Comparison of ENCODE assay signal across 20 cellular contexts in genomic region chr6:157728183-157728881, GRCh38.
A peak's percentile ranks its signal among the peaks of the same experiment; 100 is the strongest.
DNase-seq lines count a peak whose midpoint lies in the region; ATAC-seq, FAIRE-seq and TF ChIP-seq lines count a peak whose summit lies in the region.
"Had no signal": no experiment of that assay in that cellular context is flagged by ENCODE, and none has a peak within 500 bp of the region (broad histone marks: within the 10 kb centered on the region; RNA-seq: fewer than 3 reads in every experiment).

No MANE protein-coding gene starts in this region.

- peak; percentile 85 for FAIRE-seq in HepG2 (lab: Jason Lieb, UNC)
- FAIRE-seq: A549 had no signal

- BruUV-seq in HepG2 (replicated peaks; lab: Mats Ljungman, UMichigan) = TSS peak; percentile 96

- CTCF ChIA-PET in HepG2 (lab: Yijun Ruan, JAX; ENCODE audit: low intra/inter-chr PET ratio, low total read pairs) = no interaction called here

- H3K9me2 ChIP-seq in hepatocyte (replicated peaks; ENCODE audit: insufficient read depth) = no peaks in the 10 kb centered on the region

- H3K9ac ChIP-seq in HepG2 (ENCODE audit: insufficient read depth, low read depth, low read length) = peak overlapping the region; percentile 80
- H3K9ac ChIP-seq: KMS-11 had no signal

- peaks cover 78% of the 10 kb centered on the region for H3K4me1 ChIP-seq in HepG2 (ENCODE audit: insufficient read depth, low read length)
- H3K4me1 ChIP-seq in right lobe of liver = peaks cover 0 to 6% (median 0%) of the 10 kb centered on the region in 4 donors
- no peaks in the 10 kb centered on the region for H3K4me1 ChIP-seq in hepatocyte (ENCODE audit: insufficient read depth)
- H3K4me1 ChIP-seq in vagina = peaks cover 10% of the 10 kb centered on the region
- H3K4me1 ChIP-seq: A549, HAP-1 had no signal

- H4K20me1 ChIP-seq in HepG2 (ENCODE audit: insufficient read depth, low read length) (no peaks in the 10 kb centered on the region), hepatocyte (ENCODE audit: insufficient read depth, poor library complexity, severe bottlenecking) (no peaks in the 10 kb centered on the region)

- H3K27me3 ChIP-seq in HepG2 (ENCODE audit: control insufficient read depth in 1 of 2, insufficient read depth in 2 of 2, low read length in 2 of 2) (no peaks in the 10 kb centered on the region), right lobe of liver (no peaks in the 10 kb centered on the region), hepatocyte (no peaks in the 10 kb centered on the region), vagina (no peaks in the 10 kb centered on the region), MG63 (no peaks in the 10 kb centered on the region)
- H3K27me3 ChIP-seq: SJCRH30 had no signal

- H2AFZ ChIP-seq in HepG2 (ENCODE audit: low read length) = no peak overlapping the region
- H2AFZ ChIP-seq in hepatocyte = no peak overlapping the region

- TF ChIP-seq EP300 in HepG2 (IDR thresholded peaks at IDR 0.05; ENCODE audit: low read depth in 2 of 2, low read length in 2 of 2) = peak; percentile 84 to 91
- TF ChIP-seq EP300 in HepG2 (CRISPR knock-in tag; IDR thresholded peaks at IDR 0.05; ENCODE audit: borderline replicate concordance) = peak; percentile 80

- TF ChIP-seq CTCF in HepG2 (CRISPR knock-in tag; IDR thresholded peaks at IDR 0.05) (no peak), right lobe of liver (IDR thresholded peaks at IDR 0.05) (no peak), hepatocyte (IDR thresholded peaks at IDR 0.05; ENCODE audit: poor library complexity) (no peak), vagina (IDR thresholded peaks at IDR 0.05) (no peak)

- H3K4me3 ChIP-seq in HepG2 (replicated peaks in 1 of 3; ENCODE audit: insufficient read depth in 1 of 3, low read depth in 2 of 3, low read length in 3 of 3) (peak overlapping the region; percentile 22 to 49 (median 23); a peak in 5 of 6 replicates), right lobe of liver (no peak overlapping the region), hepatocyte (no peak overlapping the region), vagina (no peak overlapping the region), MG63 (no peak overlapping the region)
- H3K4me3 ChIP-seq: A549, HAP-1, SJCRH30 had no signal

- no peaks in the 10 kb centered on the region for H3K9me3 ChIP-seq in HepG2 (ENCODE audit: low read length)
- H3K9me3 ChIP-seq in right lobe of liver = no peaks in the 10 kb centered on the region
- no peaks in the 10 kb centered on the region for H3K9me3 ChIP-seq in hepatocyte (ENCODE audit: low read depth)
- no peaks in the 10 kb centered on the region for H3K9me3 ChIP-seq in vagina
- peaks cover 3% of the 10 kb centered on the region for H3K9me3 ChIP-seq in MG63
- H3K9me3 ChIP-seq: A549, HAP-1 had no signal

- TF ChIP-seq POLR2A in HepG2 (IDR thresholded peaks at IDR 0.05; ENCODE audit: insufficient read depth in 1 of 2, low read depth in 2 of 2, low read length in 2 of 2) = peak; percentile 41 to 63; a peak in 2 of 4 replicates
- no peak for TF ChIP-seq POLR2A in right lobe of liver (IDR thresholded peaks at IDR 0.05)
- no peak for TF ChIP-seq POLR2A in vagina (IDR thresholded peaks at IDR 0.05)

- no peaks in the 10 kb centered on the region for H3K36me3 ChIP-seq in HepG2 (replicated peaks in 1 of 2; ENCODE audit: control insufficient read depth in 1 of 2, insufficient read depth in 2 of 2, low read length in 2 of 2)
- no peaks in the 10 kb centered on the region for H3K36me3 ChIP-seq in right lobe of liver
- H3K36me3 ChIP-seq in hepatocyte (replicated peaks; ENCODE audit: insufficient read depth, low read depth) = no peaks in the 10 kb centered on the region
- H3K36me3 ChIP-seq in vagina = no peaks in the 10 kb centered on the region
- H3K36me3 ChIP-seq in MG63 = no peaks in the 10 kb centered on the region
- H3K36me3 ChIP-seq: HAP-1, SJCRH30 had no signal

- POLR2A ChIA-PET in HepG2 (lab: Yijun Ruan, JAX) = interaction anchor here (0.8 to 2.7 kb wide), 19 partner anchors 9 to 405 kb away, joined by 3 to 34 read pairs (median 4); partner anchors contain the start of gene TMEM242

- in situ Hi-C loops in HepG2 (cut with HindIII; ENCODE audit: extremely low pct_ligation_motif_present, low pct_unique_long_range_greater_than_20kb) (no loop called here), SK-MEL-5 (cut with HindIII; ENCODE audit: low pct_unique_long_range_greater_than_20kb, low sequenced_read_pairs) (no loop called here)

- ATAC-seq in HepG2 = peak; percentile 93
- no peak for ATAC-seq in right lobe of liver
- ATAC-seq: A549, PC-3 had no signal

- intact Hi-C loops in HepG2 (cut with micrococcal nuclease; ENCODE audit: unreplicated experiment) (loop anchor here (5.0 kb wide), 1 partner anchor 34 kb away; no protein-coding TSS in a partner anchor), right lobe of liver (cut with DNase I) (no loop called here), vagina (cut with DNase I) (no loop called here)

- WGBS in HepG2 (ENCODE audit: low lambda C conversion rate) = 3% methylated on average over 6 of the region's 6 CpGs
- WGBS in right lobe of liver (ENCODE audit: insufficient coverage, low coverage, low lambda C conversion rate, missing lambda C conversion rate) = 73% methylated on average over 3 of the region's 6 CpGs
- 80% methylated on average over 6 of the region's 6 CpGs for WGBS in hepatocyte (ENCODE audit: low lambda C conversion rate, missing lambda C conversion rate)

- DNase-seq in HepG2 (ENCODE audit: low spot score) (peak; percentile 99), right lobe of liver (no peak), SK-MEL-5 (ENCODE audit: low read depth, low spot score) (peak; percentile 34), hepatocyte (ENCODE audit: low spot score) (peak; percentile 42), vagina (ENCODE audit: extremely low spot score in 2 of 2) (no peak), OCI-M2 (lab: John Stamatoyannopoulos, UW; ENCODE audit: unreplicated experiment) (no peak), NCI-H2196 treated with DMSO at 0.1 percent for 48 hours (lab: John Stamatoyannopoulos, UW; ENCODE audit: unreplicated experiment) (no peak), MG63 (no peak)
- DNase-seq: DMS79, NCI-H1092 treated with DMSO at 0.1 percent for 48 hours, NCI-H187, NCI-H345, NCI-H748 treated with DMSO at 0.1 percent for 48 hours, PC-3, SJCRH30 had no signal

- no peak for TF ChIP-seq RAD21 in HepG2 (CRISPR knock-in tag; IDR thresholded peaks at IDR 0.05)

- H3K4me2 ChIP-seq in HepG2 (ENCODE audit: low read depth, low read length) = peak overlapping the region; percentile 83
- no peak overlapping the region for H3K4me2 ChIP-seq in hepatocyte
- H3K4me2 ChIP-seq: A549, KMS-11 had no signal

- H3K79me2 ChIP-seq in HepG2 (ENCODE audit: insufficient read depth, low read length) (no peaks in the 10 kb centered on the region), hepatocyte (no peaks in the 10 kb centered on the region)

- H3K27ac ChIP-seq in HepG2 (ENCODE audit: extremely low read length, insufficient read depth, low read length) (peak overlapping the region; percentile 94), right lobe of liver (no peak overlapping the region), hepatocyte (peak overlapping the region; percentile 58), vagina (peak overlapping the region; percentile 67)
- H3K27ac ChIP-seq: A549, C4-2B, KMS-11, RWPE1, SJCRH30 had no signal

TF ChIP-seq in HepG2, 621 proteins besides CTCF, POLR2A, EP300 and RAD21 (continues in another document):
- peak; percentile 99 for TF ChIP-seq ZNF549 (CRISPR knock-in tag; IDR thresholded peaks at IDR 0.05)
- no peak for TF ChIP-seq MYC (CRISPR knock-in tag; IDR thresholded peaks at IDR 0.05; ENCODE audit: borderline replicate concordance)
- peak; percentile 91 for TF ChIP-seq SAP130 (CRISPR knock-in tag; IDR thresholded peaks at IDR 0.05; ENCODE audit: low read depth)
- peak; percentile 62; the same call in 1 of the 2 replicates for TF ChIP-seq FOXK2 (IDR thresholded peaks at IDR 0.05)
- TF ChIP-seq ZEB1 (IDR thresholded peaks at IDR 0.05; ENCODE audit: insufficient replicate concordance, low read depth) = peak; percentile 38
- 0 out of 2 replicates have a peak, but pooled peaks have one; percentile 15 for TF ChIP-seq GMEB2 (CRISPR knock-in tag; IDR thresholded peaks at IDR 0.05; ENCODE audit: low read depth)
- TF ChIP-seq FOXA1 (IDR thresholded peaks at IDR 0.05) = no peak
- TF ChIP-seq FOXA1 (CRISPR knock-in tag; IDR thresholded peaks at IDR 0.05) = peak; percentile 61; the same call in 1 of the 2 replicates
- TF ChIP-seq ZUFSP (CRISPR knock-in tag; IDR thresholded peaks at IDR 0.05; ENCODE audit: borderline replicate concordance) = no peak

Comparison
In these comparisons a context has a peak if more than half of its experiments do, and no peak if none do; other contexts are left out.
1. DNase-seq: peak in HepG2 (single experiment), SK-MEL-5 (single experiment) and hepatocyte (single experiment); none in right lobe of liver (0 of 3), vagina (0 of 2), OCI-M2 (single experiment), NCI-H2196 treated with DMSO at 0.1 percent for 48 hours (single experiment) and MG63 (single experiment).
2. H3K27ac ChIP-seq: peak in HepG2 (single experiment), hepatocyte (single experiment) and vagina (single experiment); none in right lobe of liver (0 of 3).
3. H3K4me3 ChIP-seq: peak in HepG2 (3 of 3); none in right lobe of liver (0 of 3), hepatocyte (single experiment), vagina (0 of 2) and MG63 (single experiment).
4. POLR2A ChIP-seq: peak in HepG2 (2 of 2); none in right lobe of liver (single experiment) and vagina (0 of 2).